8 cellular contexts compared by ENCODE assay signal in genomic region chr14:92122351-92122677, GRCh38.
A peak's percentile ranks its signal among the peaks of the same experiment; 100 is the strongest.
DNase-seq lines count a peak whose midpoint lies in the region; ATAC-seq and TF ChIP-seq lines count a peak whose summit lies in the region.

No MANE protein-coding gene starts in this region.

- peak overlapping the region; percentile 94 for H3K4me3 ChIP-seq in fibroblast of pulmonary artery (replicated peaks; ENCODE audit: low read depth, low read length)

- H3K27ac Mint-ChIP-seq in nephron = peak overlapping the region; percentile 99 to 100 (median 100)

- peaks cover 29% of the 10 kb centered on the region for H3K36me3 Mint-ChIP-seq in nephron (ENCODE audit: low read depth)

- H3K27me3 Mint-ChIP-seq in nephron (ENCODE audit: low read depth) = no peaks in the 10 kb centered on the region

- H3K9me3 Mint-ChIP-seq in nephron = no peaks in the 10 kb centered on the region

- peaks cover 25% of the 10 kb centered on the region for H3K4me1 Mint-ChIP-seq in nephron

- peak overlapping the region; percentile 96 to 100 (median 100) for H3K4me3 Mint-ChIP-seq in nephron

- no peak for ATAC-seq in GM21447 (IDR thresholded peaks at IDR 0.05; ENCODE audit: unreplicated experiment)

- TF ChIP-seq CTCF in VCaP (conservative IDR thresholded peaks at IDR 0.05) (no peak), fibroblast of pulmonary artery (IDR thresholded peaks at IDR 0.05; ENCODE audit: low read length, missing control alignments) (no peak), nephron (IDR thresholded peaks at IDR 0.05; ENCODE audit: unreplicated experiment in 3 of 3) (no peak)

- DNase-seq in stimulated activated CD4-positive, alpha-beta T cell treated with anti-CD3 and anti-CD28 coated beads, Interleukin-4, amount 100 ng/mL, for 24 hours = peak; percentile 13
- no peak for DNase-seq in stimulated activated CD4-positive, alpha-beta T cell treated with anti-CD3 and anti-CD28 coated beads, Interleukin-2, amount 100 ng/mL, for 48 hours
- peak; percentile 7 for DNase-seq in HPDE6-E6E7 (ENCODE audit: extremely low spot score)
- DNase-seq in fibroblast of pulmonary artery (ENCODE audit: low read depth) = peak; percentile 28
- DNase-seq in activated effector memory CD4-positive, alpha-beta T cell treated with Interleukin-2 at 50 U/mL for 16 hours = no peak

- H3K27ac ChIP-seq in VCaP = peak overlapping the region; percentile 97

Comparison
In these comparisons a context has a peak if more than half of its experiments do, and no peak if none do; other contexts are left out.
1. DNase-seq: peak in stimulated activated CD4-positive, alpha-beta T cell treated with anti-CD3 and anti-CD28 coated beads, Interleukin-4, amount 100 ng/mL, for 24 hours (single experiment), HPDE6-E6E7 (single experiment) and fibroblast of pulmonary artery (single experiment); none in stimulated activated CD4-positive, alpha-beta T cell treated with anti-CD3 and anti-CD28 coated beads, Interleukin-2, amount 100 ng/mL, for 48 hours (0 of 2) and activated effector memory CD4-positive, alpha-beta T cell treated with Interleukin-2 at 50 U/mL for 16 hours (single experiment).